25 cellular contexts compared by ENCODE assay signal in the genomic region with DNA sequence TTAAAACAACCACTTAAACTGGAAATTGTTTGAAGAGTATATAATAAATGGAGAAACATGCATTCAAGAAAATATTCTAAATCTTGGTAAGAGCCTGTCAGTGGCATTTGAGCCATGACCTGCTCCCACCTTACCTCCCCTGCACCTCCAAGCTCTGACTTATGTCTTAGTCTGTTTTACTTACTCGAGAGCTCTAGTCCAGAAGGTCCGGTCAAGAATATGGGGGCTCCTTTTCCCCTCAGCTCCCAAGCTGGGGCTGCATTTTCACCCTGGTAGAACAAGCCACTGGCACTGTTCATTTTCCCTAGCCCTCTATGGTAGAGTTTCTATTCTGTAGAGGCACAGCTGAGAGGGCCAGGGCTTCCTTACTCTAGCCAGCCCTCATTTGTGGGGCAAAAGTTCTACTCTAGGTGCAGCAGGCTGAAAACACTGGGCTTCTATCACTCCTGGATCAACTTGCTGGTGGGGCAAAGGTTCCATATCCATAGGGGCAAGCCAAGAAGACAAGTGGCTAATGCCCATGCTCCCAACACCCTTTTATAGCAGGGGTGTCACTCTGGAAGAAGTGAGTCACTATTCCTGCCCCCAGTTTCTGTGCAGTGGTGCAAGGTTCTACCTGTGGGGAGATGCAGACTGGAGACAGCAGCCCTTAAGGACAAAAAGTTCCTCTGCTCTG. TPM values are rescaled to one million over a fixed set of nuclear protein-coding genes. Genes with fewer than 3 reads are reported as not detected.
DNase-seq lines count a peak whose midpoint lies in the region; ATAC-seq, FAIRE-seq and TF ChIP-seq lines count a peak whose summit lies in the region.
"Had no signal": no experiment of that assay in that cellular context is flagged by ENCODE, and none has a peak within 500 bp of the region (broad histone marks: within the 10 kb centered on the region; RNA-seq: fewer than 3 reads in every experiment).

No MANE protein-coding gene starts in this region.

- TF ChIP-seq RAD21 in liver (IDR thresholded peaks at IDR 0.05): no peak
- TF ChIP-seq RAD21 in HepG2 (CRISPR knock-in tag; IDR thresholded peaks at IDR 0.05): no peak

- H3K79me2 ChIP-seq in HepG2 (ENCODE audit: insufficient read depth, low read length): no peaks in the 10 kb centered on the region

- DNase-seq in HepG2 (ENCODE audit: low spot score): no peak
- DNase-seq in coronary artery (ENCODE audit: low spot score): no peak
- no peak for DNase-seq in psoas muscle
- no peak for DNase-seq in nucleus accumbens (lab: John Stamatoyannopoulos, UW)
- DNase-seq in activated T-cell treated with anti-CD3 and anti-CD28 coated beads, Interleukin-2, amount 50 U/mL, for 1 hour: no peak
- DNase-seq: activated CD4-positive, alpha-beta T cell treated with anti-CD3 and anti-CD28 coated beads, Interleukin-2, amount 10 ng/mL, durations not matched to agents 7 days and 5 days; activated gamma-delta T cell treated with Interleukin-2 at 50 U/mL for 16 hours; activated T-cell treated with anti-CD3 and anti-CD28 coated beads, Interleukin-2, amount 50 U/mL, for 24 hours; DMS153; endodermal cell; glutamatergic neuron; H7; islet precursor cell; MM.1S; NCI-H146; NCI-H2107; NCI-H446; NCI-H748 treated with DMSO at 0.1 percent for 48 hours; Peyer's patch; SJCRH30; stimulated activated CD4-positive, alpha-beta T cell treated with anti-CD3 and anti-CD28 coated beads, Interleukin-2, amount 100 ng/mL, for 24 hours; SW 1271 had no signal

- no peak for TF ChIP-seq POLR2A in HepG2 (IDR thresholded peaks at IDR 0.05; ENCODE audit: insufficient read depth in 1 of 2, low read depth in 2 of 2, low read length in 2 of 2)

- TF ChIP-seq CTCF in liver (IDR thresholded peaks at IDR 0.05; ENCODE audit: low read depth, low read length, missing input control): no peak
- TF ChIP-seq CTCF in HepG2 (CRISPR knock-in tag; IDR thresholded peaks at IDR 0.05): no peak
- TF ChIP-seq CTCF in coronary artery (IDR thresholded peaks at IDR 0.05): no peak
- no peak for TF ChIP-seq CTCF in psoas muscle (IDR thresholded peaks at IDR 0.05)

- intact Hi-C loops in HepG2 (cut with micrococcal nuclease; ENCODE audit: unreplicated experiment): no loop called here
- intact Hi-C loops in psoas muscle (cut with DNase I): no loop called here

- H3K9ac ChIP-seq in liver (ENCODE audit: low read depth in 1 of 2, low read length in 2 of 2) (no peak overlapping the region), HepG2 (ENCODE audit: insufficient read depth, low read depth, low read length) (no peak overlapping the region)
- H3K9ac ChIP-seq: KMS-11 had no signal

- H3K4me3 ChIP-seq in liver (ENCODE audit: low read depth in 1 of 3, low read length in 3 of 3) (no peak overlapping the region), HepG2 (replicated peaks in 1 of 3; ENCODE audit: insufficient read depth in 1 of 3, low read depth in 2 of 3, low read length in 3 of 3) (no peak overlapping the region), coronary artery (no peak overlapping the region), psoas muscle (no peak overlapping the region)
- H3K4me3 ChIP-seq: Peyer's patch, SJCRH30 had no signal

- no peaks in the 10 kb centered on the region for H4K20me1 ChIP-seq in HepG2 (ENCODE audit: insufficient read depth, low read length)

- H2AFZ ChIP-seq in HepG2 (ENCODE audit: low read length): no peak overlapping the region

- FAIRE-seq in HepG2 (lab: Jason Lieb, UNC): no peak

- peak overlapping the region in 1 of 2 donors; percentile 40 for H3K27ac ChIP-seq in liver (ENCODE audit: low read depth in 1 of 2, low read length in 2 of 2)
- H3K27ac ChIP-seq in HepG2 (ENCODE audit: extremely low read length, insufficient read depth, low read length): no peak overlapping the region
- H3K27ac ChIP-seq in coronary artery: peak overlapping the region; percentile 40 to 68
- no peak overlapping the region for H3K27ac ChIP-seq in psoas muscle
- H3K27ac ChIP-seq: KMS-11, SJCRH30 had no signal

- in situ Hi-C loops in HepG2 (cut with HindIII; ENCODE audit: extremely low pct_ligation_motif_present, low pct_unique_long_range_greater_than_20kb): no loop called here

- H3K36me3 ChIP-seq in liver (ENCODE audit: control insufficient read depth in 4 of 4, insufficient read depth in 3 of 4, low read depth in 1 of 4, low read length in 3 of 4) (peaks cover 0 to 2% (median 0%) of the 10 kb centered on the region in 4 donors), HepG2 (replicated peaks in 1 of 2; ENCODE audit: control insufficient read depth in 1 of 2, insufficient read depth in 2 of 2, low read length in 2 of 2) (no peaks in the 10 kb centered on the region), psoas muscle (ENCODE audit: insufficient read depth in 1 of 2, low read depth in 1 of 2) (peaks cover 0 to 4% of the 10 kb centered on the region in 2 donors)
- H3K36me3 ChIP-seq: Peyer's patch, SJCRH30 had no signal

- 97% methylated on average over 2 of the region's 2 CpGs for WGBS in liver
- 0% methylated on average over 2 of the region's 2 CpGs for WGBS in HepG2 (ENCODE audit: low lambda C conversion rate)
- WGBS in psoas muscle, 3 donors: 96 to 100% (median 100%) methylated on average over 2 of the region's 2 CpGs

- H3K27me3 ChIP-seq in liver (ENCODE audit: control insufficient read depth in 4 of 4, insufficient read depth in 4 of 4, low read length in 3 of 4) (no peaks in the 10 kb centered on the region), HepG2 (ENCODE audit: control insufficient read depth in 1 of 2, insufficient read depth in 2 of 2, low read length in 2 of 2) (no peaks in the 10 kb centered on the region), psoas muscle (ENCODE audit: insufficient read depth in 3 of 3, low read length in 2 of 3) (no peaks in the 10 kb centered on the region)
- H3K27me3 ChIP-seq: Peyer's patch, SJCRH30 had no signal

- ATAC-seq in HepG2 (no peak), psoas muscle (peak in 3 of 4 donors; percentile 41 to 59 (median 57)), GM18502 (IDR thresholded peaks at IDR 0.05; ENCODE audit: poor library complexity, unreplicated experiment) (no peak)

- H3K9me3 ChIP-seq in liver (ENCODE audit: control insufficient read depth in 4 of 4, low read length in 3 of 4) (no peaks in the 10 kb centered on the region), HepG2 (ENCODE audit: low read length) (peaks cover 24% of the 10 kb centered on the region), psoas muscle (peaks cover 9% of the 10 kb centered on the region)
- H3K9me3 ChIP-seq: Peyer's patch had no signal

- no TSS peak for BruUV-seq in HepG2 (replicated peaks; lab: Mats Ljungman, UMichigan)

- H3K4me1 ChIP-seq in liver (ENCODE audit: control insufficient read depth in 4 of 4, insufficient read depth in 4 of 4, low read length in 3 of 4) (peaks cover 5 to 10% (median 7%) of the 10 kb centered on the region in 4 donors), HepG2 (ENCODE audit: insufficient read depth, low read length) (no peaks in the 10 kb centered on the region), psoas muscle (peaks cover 28% of the 10 kb centered on the region)
- H3K4me1 ChIP-seq: Peyer's patch, SJCRH30 had no signal

- H3K4me2 ChIP-seq in HepG2 (ENCODE audit: low read depth, low read length): no peak overlapping the region
- H3K4me2 ChIP-seq: KMS-11 had no signal

- CTCF ChIA-PET in HepG2 (lab: Yijun Ruan, JAX; ENCODE audit: low intra/inter-chr PET ratio, low total read pairs): no interaction called here

- POLR2A ChIA-PET in HepG2 (lab: Yijun Ruan, JAX): no interaction called here

- TF ChIP-seq EP300 in HepG2 (IDR thresholded peaks at IDR 0.05; ENCODE audit: low read depth in 2 of 2, low read length in 2 of 2): no peak
- no peak for TF ChIP-seq EP300 in HepG2 (CRISPR knock-in tag; IDR thresholded peaks at IDR 0.05; ENCODE audit: borderline replicate concordance)

TF ChIP-seq in liver, 16 proteins besides CTCF, POLR2A, EP300 and RAD21 (continues in another document):
- TF ChIP-seq, protein P1, sequence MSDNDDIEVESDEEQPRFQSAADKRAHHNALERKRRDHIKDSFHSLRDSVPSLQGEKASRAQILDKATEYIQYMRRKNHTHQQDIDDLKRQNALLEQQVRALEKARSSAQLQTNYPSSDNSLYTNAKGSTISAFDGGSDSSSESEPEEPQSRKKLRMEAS (IDR thresholded peaks at IDR 0.05): no peak

TF ChIP-seq in HepG2, 621 proteins besides CTCF, POLR2A, EP300 and RAD21 (continues in another document):
- TF ChIP-seq HMG20A (CRISPR knock-in tag; IDR thresholded peaks at IDR 0.05; ENCODE audit: borderline replicate concordance) (no peak), KMT2A (CRISPR knock-in tag; IDR thresholded peaks at IDR 0.05) (no peak)

RNA-seq across cellular contexts. Expression of a gene that starts 40.6 kb away (rescaled TPM):
- total RNA-seq in liver: 1 to 10 TPM; 2.3 to 2.9 TPM
- 1 to 10 TPM; 1.9 to 2.0 TPM for polyA plus RNA-seq in liver
- 0.75 and 1.2 TPM in 2 replicates for total RNA-seq in HepG2 (2016; rRNA removed; fragmentation: Illumina TruSeq; extraction: Trizol)
- 0.18 and 0.81 TPM in 2 replicates for total RNA-seq in HepG2 (2016; cell fraction: cytosol; rRNA removed; fragmentation: Illumina TruSeq; extraction: Trizol; ENCODE audit: low read depth)
- 0.89 and 1.5 TPM in 2 replicates for total RNA-seq in HepG2 (2016; cell fraction: insoluble cytoplasmic fraction; rRNA removed; fragmentation: Illumina TruSeq; extraction: Trizol)
- 1.0 and 1.1 TPM in 2 replicates for total RNA-seq in HepG2 (2016; cell fraction: membrane; rRNA removed; fragmentation: Illumina TruSeq; extraction: Trizol)
- total RNA-seq in HepG2 (2016; cell fraction: nucleus; rRNA removed; fragmentation: Illumina TruSeq; extraction: Trizol): 0.90 and 0.97 TPM in 2 replicates
- polyA plus RNA-seq in HepG2 (2011; rRNA removed): 0.83 and 0.98 TPM in 2 replicates
- polyA plus RNA-seq in HepG2 (2011; cell fraction: cytosol; rRNA removed): 0.43 and 0.69 TPM in 2 replicates
- 0.74 and 0.93 TPM in 2 replicates for polyA plus RNA-seq in HepG2 (2011; cell fraction: nucleus; rRNA removed)
- polyA plus RNA-seq in HepG2 (2012): 0.62 and 0.69 TPM in 2 replicates
- polyA plus RNA-seq in HepG2 (2016; cell fraction: cytosol; fragmentation: Illumina TruSeq; extraction: Trizol; ENCODE audit: low read depth): 0.23 and 0.25 TPM in 2 replicates
- polyA plus RNA-seq in HepG2 (2016; cell fraction: insoluble cytoplasmic fraction; fragmentation: Illumina TruSeq; extraction: Trizol; ENCODE audit: low read depth): 1.4 and 1.7 TPM in 2 replicates
- 0.62 and 0.98 TPM in 2 replicates for polyA plus RNA-seq in HepG2 (2016; cell fraction: membrane; fragmentation: Illumina TruSeq; extraction: Trizol; ENCODE audit: low read depth)
- 0.78 and 1.5 TPM in 2 replicates for polyA plus RNA-seq in HepG2 (2016; cell fraction: nucleus; fragmentation: Illumina TruSeq; extraction: Trizol; ENCODE audit: insufficient read depth, low read depth)
- polyA minus RNA-seq in HepG2 (2011; rRNA and poly(A)+ RNA removed; ENCODE audit: low replicate concordance): 1.1 and 3.3 TPM in 2 replicates
- 0.40 and 0.53 TPM in 2 replicates for polyA minus RNA-seq in HepG2 (2011; cell fraction: cytosol; rRNA and poly(A)+ RNA removed)
- 1.7 TPM in 2 replicates for polyA minus RNA-seq in HepG2 (2011; cell fraction: nucleus; rRNA and poly(A)+ RNA removed)
- 10 to 100 TPM; 12.3 to 27.9 (median 17.2) TPM for total RNA-seq in psoas muscle
- polyA plus RNA-seq in psoas muscle: 10 to 100 TPM; 17.0 to 26.1 (median 21.3) TPM

Comparison
In these comparisons a context has a peak if more than half of its experiments do, and no peak if none do; other contexts are left out.
1. H3K27ac ChIP-seq: peak in coronary artery (2 of 2); none in HepG2 (single experiment) and psoas muscle (single experiment).
2. ATAC-seq: peak in psoas muscle (3 of 4); none in HepG2 (single experiment) and GM18502 (single experiment).